ENCODE assay signal across 4 cellular contexts in the genomic region with DNA sequence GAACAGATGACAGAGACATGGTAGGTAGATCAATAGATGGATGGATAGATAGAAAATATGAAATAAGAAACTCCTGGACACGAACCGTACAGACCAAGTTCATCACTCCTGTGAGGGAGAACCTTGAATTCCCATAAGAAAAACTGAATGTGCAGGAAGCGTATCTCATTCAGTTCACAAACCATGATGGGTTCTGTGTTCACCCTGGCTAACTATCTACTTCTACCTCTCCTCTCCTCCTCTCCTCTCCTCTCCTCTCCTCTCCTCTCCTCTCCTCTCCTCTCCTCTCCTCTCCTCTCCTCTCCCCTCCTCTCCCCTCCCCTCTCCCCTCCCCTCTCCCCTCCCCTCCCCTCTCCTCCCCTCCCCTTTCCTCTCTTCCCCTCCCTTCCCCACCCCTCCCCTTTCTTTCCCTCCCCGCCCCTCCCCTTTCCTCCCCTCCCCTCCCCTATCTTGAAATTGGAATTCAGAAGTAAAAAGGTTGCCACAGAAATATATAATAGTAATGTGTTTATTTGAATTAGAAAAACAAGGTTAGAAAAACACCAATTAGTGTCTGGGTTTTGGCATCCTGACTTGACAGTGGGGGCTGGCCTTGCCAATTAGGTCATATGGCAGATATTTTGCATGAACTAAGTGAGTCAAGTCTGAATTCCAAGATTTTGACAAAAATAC.
"Had no signal": no experiment of that assay in that cellular context is flagged by ENCODE, and none has a peak within 500 bp of the region (broad histone marks: within the 10 kb centered on the region; RNA-seq: fewer than 3 reads in every experiment).

No MANE protein-coding gene starts in this region.

- H3K27ac Mint-ChIP-seq: GM23338, H9, IgD-negative memory B cell had no signal

- H3K4me3 ChIP-seq: GM23338 had no signal

- DNase-seq: H9, HCEC 1CT had no signal

- H3K36me3 Mint-ChIP-seq: IgD-negative memory B cell had no signal

- H3K4me3 Mint-ChIP-seq: GM23338, H9, IgD-negative memory B cell had no signal
